In the genomic region with DNA sequence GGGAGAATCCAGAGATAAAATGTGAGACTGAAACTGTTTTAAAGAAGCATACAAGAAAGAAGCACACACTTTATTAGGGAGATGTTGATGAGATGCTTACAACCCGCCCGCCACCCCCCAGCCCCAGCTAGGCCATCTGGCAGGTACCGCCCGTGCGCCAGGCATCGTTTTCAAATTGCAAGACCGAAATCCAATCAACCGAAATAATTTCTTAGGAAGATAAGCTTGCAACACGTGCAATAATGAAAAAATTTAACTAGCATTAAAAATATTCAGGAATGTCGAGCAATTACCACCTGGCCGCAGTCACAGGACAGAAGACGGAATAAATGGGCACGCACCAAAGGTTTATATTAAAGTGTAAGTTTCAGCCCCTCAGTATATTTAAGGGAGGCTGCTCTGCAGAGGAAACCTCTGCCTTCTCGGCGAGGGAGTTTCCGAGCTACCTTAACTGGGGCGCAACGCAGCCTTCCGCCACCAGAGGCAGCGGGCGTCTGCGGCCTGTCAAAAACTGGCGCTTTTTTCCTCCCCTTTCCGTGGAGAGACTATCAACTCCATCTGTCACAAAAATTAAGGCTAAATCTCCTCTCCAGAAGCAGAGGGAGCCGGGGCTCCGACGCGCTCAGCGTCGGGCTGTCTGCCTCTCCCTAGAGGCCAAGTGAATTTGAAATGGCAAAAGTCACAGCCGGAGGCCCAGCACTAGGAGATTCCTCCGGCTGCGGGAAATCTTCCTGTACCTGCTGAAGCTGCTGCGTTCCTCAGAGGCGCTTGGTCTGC, we compare ENCODE assay signal across 1 cellular context.
TF ChIP-seq lines count a peak whose summit lies in the region.

No MANE protein-coding gene starts in this region.

TF ChIP-seq in WTC11, 78 proteins besides CTCF, POLR2A, EP300 and RAD21 (continued from another document):
- TF ChIP-seq, protein P1, sequence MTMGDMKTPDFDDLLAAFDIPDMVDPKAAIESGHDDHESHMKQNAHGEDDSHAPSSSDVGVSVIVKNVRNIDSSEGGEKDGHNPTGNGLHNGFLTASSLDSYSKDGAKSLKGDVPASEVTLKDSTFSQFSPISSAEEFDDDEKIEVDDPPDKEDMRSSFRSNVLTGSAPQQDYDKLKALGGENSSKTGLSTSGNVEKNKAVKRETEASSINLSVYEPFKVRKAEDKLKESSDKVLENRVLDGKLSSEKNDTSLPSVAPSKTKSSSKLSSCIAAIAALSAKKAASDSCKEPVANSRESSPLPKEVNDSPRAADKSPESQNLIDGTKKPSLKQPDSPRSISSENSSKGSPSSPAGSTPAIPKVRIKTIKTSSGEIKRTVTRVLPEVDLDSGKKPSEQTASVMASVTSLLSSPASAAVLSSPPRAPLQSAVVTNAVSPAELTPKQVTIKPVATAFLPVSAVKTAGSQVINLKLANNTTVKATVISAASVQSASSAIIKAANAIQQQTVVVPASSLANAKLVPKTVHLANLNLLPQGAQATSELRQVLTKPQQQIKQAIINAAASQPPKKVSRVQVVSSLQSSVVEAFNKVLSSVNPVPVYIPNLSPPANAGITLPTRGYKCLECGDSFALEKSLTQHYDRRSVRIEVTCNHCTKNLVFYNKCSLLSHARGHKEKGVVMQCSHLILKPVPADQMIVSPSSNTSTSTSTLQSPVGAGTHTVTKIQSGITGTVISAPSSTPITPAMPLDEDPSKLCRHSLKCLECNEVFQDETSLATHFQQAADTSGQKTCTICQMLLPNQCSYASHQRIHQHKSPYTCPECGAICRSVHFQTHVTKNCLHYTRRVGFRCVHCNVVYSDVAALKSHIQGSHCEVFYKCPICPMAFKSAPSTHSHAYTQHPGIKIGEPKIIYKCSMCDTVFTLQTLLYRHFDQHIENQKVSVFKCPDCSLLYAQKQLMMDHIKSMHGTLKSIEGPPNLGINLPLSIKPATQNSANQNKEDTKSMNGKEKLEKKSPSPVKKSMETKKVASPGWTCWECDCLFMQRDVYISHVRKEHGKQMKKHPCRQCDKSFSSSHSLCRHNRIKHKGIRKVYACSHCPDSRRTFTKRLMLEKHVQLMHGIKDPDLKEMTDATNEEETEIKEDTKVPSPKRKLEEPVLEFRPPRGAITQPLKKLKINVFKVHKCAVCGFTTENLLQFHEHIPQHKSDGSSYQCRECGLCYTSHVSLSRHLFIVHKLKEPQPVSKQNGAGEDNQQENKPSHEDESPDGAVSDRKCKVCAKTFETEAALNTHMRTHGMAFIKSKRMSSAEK (CRISPR knock-in tag; IDR thresholded peaks at IDR 0.05; ENCODE audit: borderline replicate concordance), result no peak
- TF ChIP-seq TP53 (CRISPR knock-in tag; IDR thresholded peaks at IDR 0.05) (no peak), ELF4 (CRISPR knock-in tag; IDR thresholded peaks at IDR 0.05; ENCODE audit: low read depth) (no peak), ATF3 (CRISPR knock-in tag; conservative IDR thresholded peaks at IDR 0.05) (no peak), GRHL2 (CRISPR knock-in tag; IDR thresholded peaks at IDR 0.05; ENCODE audit: insufficient replicate concordance, severe bottlenecking) (no peak), ZNF416 (CRISPR knock-in tag; IDR thresholded peaks at IDR 0.05) (no peak), ZBTB43 (CRISPR knock-in tag; IDR thresholded peaks at IDR 0.05) (no peak)
- TF ChIP-seq, protein P2, sequence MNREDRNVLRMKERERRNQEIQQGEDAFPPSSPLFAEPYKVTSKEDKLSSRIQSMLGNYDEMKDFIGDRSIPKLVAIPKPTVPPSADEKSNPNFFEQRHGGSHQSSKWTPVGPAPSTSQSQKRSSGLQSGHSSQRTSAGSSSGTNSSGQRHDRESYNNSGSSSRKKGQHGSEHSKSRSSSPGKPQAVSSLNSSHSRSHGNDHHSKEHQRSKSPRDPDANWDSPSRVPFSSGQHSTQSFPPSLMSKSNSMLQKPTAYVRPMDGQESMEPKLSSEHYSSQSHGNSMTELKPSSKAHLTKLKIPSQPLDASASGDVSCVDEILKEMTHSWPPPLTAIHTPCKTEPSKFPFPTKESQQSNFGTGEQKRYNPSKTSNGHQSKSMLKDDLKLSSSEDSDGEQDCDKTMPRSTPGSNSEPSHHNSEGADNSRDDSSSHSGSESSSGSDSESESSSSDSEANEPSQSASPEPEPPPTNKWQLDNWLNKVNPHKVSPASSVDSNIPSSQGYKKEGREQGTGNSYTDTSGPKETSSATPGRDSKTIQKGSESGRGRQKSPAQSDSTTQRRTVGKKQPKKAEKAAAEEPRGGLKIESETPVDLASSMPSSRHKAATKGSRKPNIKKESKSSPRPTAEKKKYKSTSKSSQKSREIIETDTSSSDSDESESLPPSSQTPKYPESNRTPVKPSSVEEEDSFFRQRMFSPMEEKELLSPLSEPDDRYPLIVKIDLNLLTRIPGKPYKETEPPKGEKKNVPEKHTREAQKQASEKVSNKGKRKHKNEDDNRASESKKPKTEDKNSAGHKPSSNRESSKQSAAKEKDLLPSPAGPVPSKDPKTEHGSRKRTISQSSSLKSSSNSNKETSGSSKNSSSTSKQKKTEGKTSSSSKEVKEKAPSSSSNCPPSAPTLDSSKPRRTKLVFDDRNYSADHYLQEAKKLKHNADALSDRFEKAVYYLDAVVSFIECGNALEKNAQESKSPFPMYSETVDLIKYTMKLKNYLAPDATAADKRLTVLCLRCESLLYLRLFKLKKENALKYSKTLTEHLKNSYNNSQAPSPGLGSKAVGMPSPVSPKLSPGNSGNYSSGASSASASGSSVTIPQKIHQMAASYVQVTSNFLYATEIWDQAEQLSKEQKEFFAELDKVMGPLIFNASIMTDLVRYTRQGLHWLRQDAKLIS (CRISPR knock-in tag; IDR thresholded peaks at IDR 0.05; ENCODE audit: borderline replicate concordance), result no peak
